In genomic region chr19:16735650-16736266, GRCh38 we compare ENCODE assay signal across 5 cellular contexts. TPM values are rescaled to one million over a fixed set of nuclear protein-coding genes. Genes with fewer than 3 reads are reported as not detected.
"Had no signal": no experiment of that assay in that cellular context is flagged by ENCODE, and none has a peak within 500 bp of the region (broad histone marks: within the 10 kb centered on the region; RNA-seq: fewer than 3 reads in every experiment).

No MANE protein-coding gene starts in this region.

RNA-seq across cellular contexts. Expression of gene NWD1, which starts 16.1 kb away (rescaled TPM):
- total RNA-seq: GM23248, H9, HepG2, HFFc6, HT1080 had no signal
